Comparison of ENCODE assay signal across 8 cellular contexts in the genomic region with DNA sequence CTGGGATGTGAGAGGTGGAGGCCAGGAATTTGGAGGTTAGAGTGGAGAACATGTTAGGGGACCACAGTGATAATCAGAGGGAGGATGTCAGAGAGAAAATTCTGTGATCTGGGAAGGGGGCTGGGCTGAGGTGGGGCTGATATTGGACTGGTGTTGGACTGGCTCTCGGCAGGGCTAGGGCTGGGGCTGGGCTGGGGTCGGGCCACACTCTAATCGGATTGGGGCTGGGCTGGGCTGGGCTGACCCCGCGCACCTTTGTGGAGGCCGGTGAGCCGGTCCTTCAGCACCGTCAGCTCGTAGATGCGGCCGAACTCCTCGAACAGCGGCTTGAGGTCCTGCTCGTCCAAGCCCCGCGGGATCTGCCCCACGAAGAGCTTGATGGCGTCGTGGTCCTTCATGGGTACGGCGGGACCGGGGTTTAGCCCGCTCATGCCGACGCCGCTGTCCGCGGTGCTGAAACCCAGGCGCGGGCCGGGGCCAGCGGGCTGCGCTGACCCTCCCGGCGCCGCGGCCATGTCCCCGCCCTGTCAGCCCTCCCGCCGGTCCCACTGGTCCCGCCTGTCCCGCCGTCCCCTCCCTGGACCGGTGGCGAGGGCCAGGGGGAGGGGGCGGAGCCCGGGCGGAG. TPM values are rescaled to one million over a fixed set of nuclear protein-coding genes. Genes with fewer than 3 reads are reported as not detected.
DNase-seq lines count a peak whose midpoint lies in the region; FAIRE-seq lines count a peak whose summit lies in the region.

No MANE protein-coding gene starts in this region.

- no peak overlapping the region for H3K14ac ChIP-seq in mesenchymal stem cell (ENCODE audit: low read length in 2 of 2)

- H4K8ac ChIP-seq in mesenchymal stem cell (ENCODE audit: low read length), result no peak overlapping the region

- peak overlapping the region; percentile 46 for H3K4me3 ChIP-seq in HUES48 (ENCODE audit: low read depth, low read length)
- peak overlapping the region; percentile 18 to 41 for H3K4me3 ChIP-seq in mesenchymal stem cell (ENCODE audit: insufficient read depth in 1 of 2, low read depth in 1 of 2, low read length in 2 of 2)

- no peak overlapping the region for H2BK15ac ChIP-seq in mesenchymal stem cell (ENCODE audit: low read depth, poor library complexity, severe bottlenecking)

- H3K4me1 Mint-ChIP-seq in activated CD4-positive, alpha-beta T cell treated with anti-CD3 and anti-CD28 coated beads, Interleukin-2, amount 10 ng/mL, durations not matched to agents 7 days and 5 days, result peaks cover 21% of the 10 kb centered on the region
- H3K4me1 Mint-ChIP-seq in stimulated activated naive CD8-positive, alpha-beta T cell treated with anti-CD3 and anti-CD28 coated beads, Interleukin-15, Interleukin-2, amounts not matched to agents 100 ng/mL and 50 ng/mL, for 24 hours (ENCODE audit: low read depth), result peaks cover 24% of the 10 kb centered on the region

- H2BK5ac ChIP-seq in mesenchymal stem cell (ENCODE audit: low read depth, low read length, poor library complexity, severe bottlenecking), result no peak overlapping the region

- no peak overlapping the region for H3K23ac ChIP-seq in mesenchymal stem cell (ENCODE audit: low read length in 2 of 2)

- H3K27ac Mint-ChIP-seq in activated CD4-positive, alpha-beta T cell treated with anti-CD3 and anti-CD28 coated beads, Interleukin-2, amount 10 ng/mL, durations not matched to agents 7 days and 5 days, result no peak overlapping the region
- peak overlapping the region; percentile 45 for H3K27ac Mint-ChIP-seq in stimulated activated naive CD8-positive, alpha-beta T cell treated with anti-CD3 and anti-CD28 coated beads, Interleukin-15, Interleukin-2, amounts not matched to agents 100 ng/mL and 50 ng/mL, for 24 hours

- WGBS in mesenchymal stem cell, result 14% methylated on average over 25 of the region's 48 CpGs

- H3K27me3 Mint-ChIP-seq in activated CD4-positive, alpha-beta T cell treated with anti-CD3 and anti-CD28 coated beads, Interleukin-2, amount 10 ng/mL, durations not matched to agents 7 days and 5 days, result peaks cover 20% of the 10 kb centered on the region
- H3K27me3 Mint-ChIP-seq in stimulated activated naive CD8-positive, alpha-beta T cell treated with anti-CD3 and anti-CD28 coated beads, Interleukin-15, Interleukin-2, amounts not matched to agents 100 ng/mL and 50 ng/mL, for 24 hours, result peaks cover 16% of the 10 kb centered on the region

- H3K9ac ChIP-seq in HUES48 (ENCODE audit: low read depth, low read length) (no peak overlapping the region), mesenchymal stem cell (ENCODE audit: low read length) (no peak overlapping the region)

- peak overlapping the region; percentile 41 for H3K4me3 Mint-ChIP-seq in activated CD4-positive, alpha-beta T cell treated with anti-CD3 and anti-CD28 coated beads, Interleukin-2, amount 10 ng/mL, durations not matched to agents 7 days and 5 days
- peak overlapping the region; percentile 66 for H3K4me3 Mint-ChIP-seq in stimulated activated naive CD8-positive, alpha-beta T cell treated with anti-CD3 and anti-CD28 coated beads, Interleukin-15, Interleukin-2, amounts not matched to agents 100 ng/mL and 50 ng/mL, for 24 hours

- H3K4ac ChIP-seq in mesenchymal stem cell (ENCODE audit: low read depth in 1 of 2, low read length in 2 of 2), result no peak overlapping the region

- no peak overlapping the region for H3K18ac ChIP-seq in mesenchymal stem cell (ENCODE audit: low read depth in 1 of 2, low read length in 2 of 2)

- no peak for FAIRE-seq in GM19239 (lab: Jason Lieb, UNC)

- H4K91ac ChIP-seq in mesenchymal stem cell (ENCODE audit: low read length), result no peak overlapping the region

- H3K27me3 ChIP-seq in HUES48 (ENCODE audit: control insufficient read depth, insufficient read depth, low read length), result peaks cover 44% of the 10 kb centered on the region
- H3K27me3 ChIP-seq in mesenchymal stem cell (ENCODE audit: control insufficient read depth in 1 of 2, insufficient read depth in 1 of 2, low read length in 2 of 2), result peaks cover 15 to 38% of the 10 kb centered on the region in 2 experiments

- POLR2A ChIA-PET in activated CD4-positive, alpha-beta T cell treated with anti-CD3 and anti-CD28 coated beads, Interleukin-2, amount 10 ng/mL, durations not matched to agents 7 days and 5 days (lab: Charles Lee), result no interaction called here

- no peak overlapping the region for H2BK120ac ChIP-seq in mesenchymal stem cell (ENCODE audit: low read depth, low read length)

- H2BK12ac ChIP-seq in mesenchymal stem cell (ENCODE audit: low read length in 2 of 2), result no peak overlapping the region

- no peaks in the 10 kb centered on the region for H3K4me1 ChIP-seq in HUES48 (ENCODE audit: control insufficient read depth, insufficient read depth, low read length)
- H3K4me1 ChIP-seq in mesenchymal stem cell (ENCODE audit: control insufficient read depth, insufficient read depth, low read depth, low read length), result peaks cover 9% of the 10 kb centered on the region

- peak overlapping the region; percentile 67 for H3K4me2 ChIP-seq in mesenchymal stem cell (ENCODE audit: low read length, poor library complexity, severe bottlenecking)

- no peak overlapping the region for H2AFZ ChIP-seq in mesenchymal stem cell (ENCODE audit: low read depth, low read length)

- H2AK5ac ChIP-seq in mesenchymal stem cell (ENCODE audit: low read length, severe bottlenecking), result no peak overlapping the region

- H3K36me3 ChIP-seq in HUES48 (ENCODE audit: control insufficient read depth, insufficient read depth, low read length) (no peaks in the 10 kb centered on the region), mesenchymal stem cell (ENCODE audit: control insufficient read depth in 1 of 2, insufficient read depth in 2 of 2, low read depth in 1 of 2, low read length in 2 of 2) (no peaks in the 10 kb centered on the region)

- H3K9me3 Mint-ChIP-seq in activated CD4-positive, alpha-beta T cell treated with anti-CD3 and anti-CD28 coated beads, Interleukin-2, amount 10 ng/mL, durations not matched to agents 7 days and 5 days, result peaks cover 1% of the 10 kb centered on the region
- peaks cover 5% of the 10 kb centered on the region for H3K9me3 Mint-ChIP-seq in stimulated activated naive CD8-positive, alpha-beta T cell treated with anti-CD3 and anti-CD28 coated beads, Interleukin-15, Interleukin-2, amounts not matched to agents 100 ng/mL and 50 ng/mL, for 24 hours

- H3K36me3 Mint-ChIP-seq in activated CD4-positive, alpha-beta T cell treated with anti-CD3 and anti-CD28 coated beads, Interleukin-2, amount 10 ng/mL, durations not matched to agents 7 days and 5 days (ENCODE audit: low read depth), result peaks cover 8% of the 10 kb centered on the region
- peaks cover 19% of the 10 kb centered on the region for H3K36me3 Mint-ChIP-seq in stimulated activated naive CD8-positive, alpha-beta T cell treated with anti-CD3 and anti-CD28 coated beads, Interleukin-15, Interleukin-2, amounts not matched to agents 100 ng/mL and 50 ng/mL, for 24 hours (ENCODE audit: low read depth)

- no peaks in the 10 kb centered on the region for H3K9me3 ChIP-seq in HUES48 (ENCODE audit: control insufficient read depth, insufficient read depth, low read length)
- H3K9me3 ChIP-seq in mesenchymal stem cell (ENCODE audit: control insufficient read depth, low read length), result peaks cover 3% of the 10 kb centered on the region

- H3K79me1 ChIP-seq in mesenchymal stem cell (replicated peaks; ENCODE audit: low read length, poor library complexity, severe bottlenecking), result no peaks in the 10 kb centered on the region

- CTCF ChIA-PET in activated CD4-positive, alpha-beta T cell treated with anti-CD3 and anti-CD28 coated beads, Interleukin-2, amount 10 ng/mL, durations not matched to agents 7 days and 5 days (lab: Charles Lee), result interaction anchor here (0.6 to 0.8 kb wide), 2 partner anchors 19 to 277 kb away, joined by 3 read pairs; no protein-coding TSS in a partner anchor

- peak; percentile 30 for DNase-seq in GM19239 (ENCODE audit: insufficient read length, low spot score)
- peak; percentile 48 for DNase-seq in activated CD4-positive, alpha-beta T cell treated with anti-CD3 and anti-CD28 coated beads, Interleukin-2, amount 10 ng/mL, durations not matched to agents 7 days and 5 days
- DNase-seq in effector CD4-positive, alpha-beta T cell, result peak; percentile 25
- DNase-seq in mesenchymal stem cell, result peak; percentile 66
- DNase-seq in NCI-H748 treated with DMSO at 0.1 percent for 48 hours (lab: John Stamatoyannopoulos, UW), result no peak
- no peak for DNase-seq in SHP77 treated with DMSO at 0.1 percent for 48 hours (lab: John Stamatoyannopoulos, UW)

- H3K27ac ChIP-seq in HUES48 (ENCODE audit: low read depth, low read length) (no peak overlapping the region), mesenchymal stem cell (ENCODE audit: low read length, poor library complexity, severe bottlenecking) (no peak overlapping the region)

RNA-seq across cellular contexts. Expression of a gene that starts 0.5 kb away (rescaled TPM):
- total RNA-seq in activated CD4-positive, alpha-beta T cell treated with anti-CD3 and anti-CD28 coated beads, Interleukin-2, amount 10 ng/mL, durations not matched to agents 7 days and 5 days, result 1 to 10 TPM; 1.0 to 1.2 TPM
- polyA plus RNA-seq in mesenchymal stem cell (2013, experiment 1 of 2), result 0.25 TPM
- polyA plus RNA-seq in mesenchymal stem cell (2013, experiment 2 of 2), result 0.41 TPM

RNA-seq across cellular contexts. Expression of a gene that starts 47.1 kb away (rescaled TPM):
- 10 to 100 TPM; 62.9 to 69.2 TPM for total RNA-seq in activated CD4-positive, alpha-beta T cell treated with anti-CD3 and anti-CD28 coated beads, Interleukin-2, amount 10 ng/mL, durations not matched to agents 7 days and 5 days
- polyA plus RNA-seq in mesenchymal stem cell (2013, experiment 1 of 2), result 35.6 TPM
- 36.7 TPM for polyA plus RNA-seq in mesenchymal stem cell (2013, experiment 2 of 2)

RNA-seq across cellular contexts. Expression of a gene that starts 56.3 kb away (rescaled TPM):
- total RNA-seq in activated CD4-positive, alpha-beta T cell treated with anti-CD3 and anti-CD28 coated beads, Interleukin-2, amount 10 ng/mL, durations not matched to agents 7 days and 5 days, result 10 to 100 TPM; 83.6 to 94.1 TPM
- polyA plus RNA-seq in mesenchymal stem cell (2013, experiment 1 of 2), result 214 TPM
- 227 TPM for polyA plus RNA-seq in mesenchymal stem cell (2013, experiment 2 of 2)

Comparison
In these comparisons a context has a peak if more than half of its experiments do, and no peak if none do; other contexts are left out.
1. DNase-seq: peak in GM19239 (single experiment), activated CD4-positive, alpha-beta T cell treated with anti-CD3 and anti-CD28 coated beads, Interleukin-2, amount 10 ng/mL, durations not matched to agents 7 days and 5 days (single experiment), effector CD4-positive, alpha-beta T cell (single experiment) and mesenchymal stem cell (single experiment); none in NCI-H748 treated with DMSO at 0.1 percent for 48 hours (single experiment) and SHP77 treated with DMSO at 0.1 percent for 48 hours (single experiment).